Comparison of ENCODE assay signal across 19 cellular contexts in genomic region chr6:111147440-111147839, GRCh38.
"Had no signal": no experiment of that assay in that cellular context is flagged by ENCODE, and none has a peak within 500 bp of the region (broad histone marks: within the 10 kb centered on the region; RNA-seq: fewer than 3 reads in every experiment).

No MANE protein-coding gene starts in this region.

- H3K4me3 ChIP-seq: coronary artery, heart right ventricle, left ventricle myocardium inferior, lower lobe of right lung, tibial artery, upper lobe of right lung had no signal

- ATAC-seq: esophagus mucosa; heart right ventricle; lower lobe of right lung; naive thymus-derived CD4-positive, alpha-beta T cell; right cardiac atrium; stimulated activated effector memory CD8-positive, alpha-beta T cell treated with anti-CD3 and anti-CD28 coated beads, Interleukin-12 subunit alpha, Interleukin-12 subunit beta, amount 100 ng/mL, for 72 hours; stimulated activated naive CD8-positive, alpha-beta T cell treated with anti-CD3 and anti-CD28 coated beads, Interleukin-15, Interleukin-2, amounts not matched to agents 100 U/mL and 50 U/mL, for 24 hours; upper lobe of right lung had no signal

- H3K4me1 ChIP-seq: heart right ventricle, left ventricle myocardium inferior, lower lobe of right lung, tibial artery, upper lobe of right lung had no signal

- H3K27ac Mint-ChIP-seq: memory B cell; naive thymus-derived CD4-positive, alpha-beta T cell; stimulated activated effector memory CD8-positive, alpha-beta T cell treated with anti-CD3 and anti-CD28 coated beads, Interleukin-12 subunit alpha, Interleukin-12 subunit beta, amount 100 ng/mL, for 72 hours had no signal

- H3K4me1 Mint-ChIP-seq: memory B cell; stimulated activated effector memory CD8-positive, alpha-beta T cell treated with anti-CD3 and anti-CD28 coated beads, Interleukin-12 subunit alpha, Interleukin-12 subunit beta, amount 100 ng/mL, for 72 hours had no signal

- H3K9me3 Mint-ChIP-seq: stimulated activated effector memory CD8-positive, alpha-beta T cell treated with anti-CD3 and anti-CD28 coated beads, Interleukin-12 subunit alpha, Interleukin-12 subunit beta, amount 100 ng/mL, for 72 hours had no signal

- H3K36me3 ChIP-seq: heart right ventricle, left ventricle myocardium inferior, lower lobe of right lung, neutrophil, tibial artery, upper lobe of right lung had no signal

- DNase-seq: effector CD8-positive, alpha-beta T cell; heart right ventricle; hypothalamus; islet precursor cell; left cardiac atrium; left ventricle myocardium inferior; lower lobe of right lung; naive thymus-derived CD4-positive, alpha-beta T cell; right cardiac atrium; stimulated activated CD4-positive, alpha-beta T cell treated with anti-CD3 and anti-CD28 coated beads, Interleukin-4, amount 100 ng/mL, for 1 hour; stimulated activated CD8-positive, alpha-beta memory T cell treated with anti-CD3 and anti-CD28 coated beads, Interleukin-4, amount 100 ng/mL, for 48 hours; stimulated activated naive CD8-positive, alpha-beta T cell treated with anti-CD3 and anti-CD28 coated beads, Interleukin-15, Interleukin-2, amounts not matched to agents 100 U/mL and 50 U/mL, for 24 hours; tibial artery; upper lobe of right lung had no signal

- H3K27me3 Mint-ChIP-seq: naive thymus-derived CD4-positive, alpha-beta T cell had no signal

- H3K27ac ChIP-seq: coronary artery, heart right ventricle, left ventricle myocardium inferior, lower lobe of right lung, neutrophil, tibial artery, upper lobe of right lung had no signal

- H3K9me3 ChIP-seq: lower lobe of right lung, neutrophil, tibial artery, upper lobe of right lung had no signal

- H3K4me3 Mint-ChIP-seq: memory B cell; naive thymus-derived CD4-positive, alpha-beta T cell; stimulated activated effector memory CD8-positive, alpha-beta T cell treated with anti-CD3 and anti-CD28 coated beads, Interleukin-12 subunit alpha, Interleukin-12 subunit beta, amount 100 ng/mL, for 72 hours had no signal

- H3K27me3 ChIP-seq: heart right ventricle, neutrophil, tibial artery, upper lobe of right lung had no signal

- H3K36me3 Mint-ChIP-seq: memory B cell; stimulated activated effector memory CD8-positive, alpha-beta T cell treated with anti-CD3 and anti-CD28 coated beads, Interleukin-12 subunit alpha, Interleukin-12 subunit beta, amount 100 ng/mL, for 72 hours had no signal
